Comparison of ENCODE assay signal across 8 cellular contexts in genomic region chr4:22410645-22411247, GRCh38.
A peak's percentile ranks its signal among the peaks of the same experiment; 100 is the strongest.
DNase-seq lines count a peak whose midpoint lies in the region; ATAC-seq lines count a peak whose summit lies in the region.

No MANE protein-coding gene starts in this region.

- ATAC-seq in esophagus mucosa: no peak
- no peak for ATAC-seq in GM21619 (IDR thresholded peaks at IDR 0.05; ENCODE audit: unreplicated experiment)

- DNase-seq in DMS 273 (lab: John Stamatoyannopoulos, UW; ENCODE audit: unreplicated experiment) (peak; percentile 15), DMS 273 treated with DMSO at 0.1 percent for 48 hours (lab: John Stamatoyannopoulos, UW) (no peak), NCI-H2081 treated with DMSO at 0.1 percent for 48 hours (lab: John Stamatoyannopoulos, UW) (peak; percentile 19), dedifferentiated amniotic fluid mesenchymal stem cell (ENCODE audit: extremely low spot score) (peak; percentile 59), renal cortical epithelial cell (ENCODE audit: low read depth) (peak; percentile 49), AG08396 (ENCODE audit: low spot score) (no peak)

Comparison
In these comparisons a context has a peak if more than half of its experiments do, and no peak if none do; other contexts are left out.
1. DNase-seq: peak in DMS 273 (single experiment), NCI-H2081 treated with DMSO at 0.1 percent for 48 hours (single experiment), dedifferentiated amniotic fluid mesenchymal stem cell (single experiment) and renal cortical epithelial cell (single experiment); none in DMS 273 treated with DMSO at 0.1 percent for 48 hours (single experiment) and AG08396 (single experiment).